1 cellular context compared by ENCODE assay signal in the genomic region with DNA sequence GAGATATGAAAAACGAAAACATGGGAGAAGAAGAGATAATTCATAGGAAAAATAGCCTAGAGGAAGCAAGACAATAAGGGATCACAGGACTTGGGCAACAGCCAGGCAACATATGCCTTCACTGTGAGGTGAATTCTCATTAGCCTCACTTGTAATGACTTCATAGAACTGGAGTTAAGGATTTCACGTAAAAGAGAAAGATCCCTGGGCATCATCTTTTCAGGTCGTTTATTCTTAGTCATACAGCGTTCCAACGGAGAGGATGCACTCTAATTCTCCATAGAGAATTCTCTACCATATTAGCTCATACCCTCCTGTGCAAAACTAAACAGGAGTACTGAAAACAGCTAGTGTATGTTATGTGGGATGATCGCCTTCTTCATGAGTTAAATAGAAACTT.
TF ChIP-seq lines count a peak whose summit lies in the region.

No MANE protein-coding gene starts in this region.

TF ChIP-seq in SK-N-SH, 30 proteins besides CTCF, POLR2A, EP300 and RAD21 (continued from another document):
- TF ChIP-seq RXRA (IDR thresholded peaks at IDR 0.05; ENCODE audit: borderline replicate concordance, low read depth) (no peak), RFX5 (IDR thresholded peaks at IDR 0.05; ENCODE audit: low read length) (no peak), FOSL2 (IDR thresholded peaks at IDR 0.05; ENCODE audit: borderline replicate concordance, low read depth) (no peak), TAF1 (IDR thresholded peaks at IDR 0.05; ENCODE audit: borderline replicate concordance, low read depth, low read length) (no peak), TCF12 (IDR thresholded peaks at IDR 0.05) (no peak), YY1 (IDR thresholded peaks at IDR 0.05; ENCODE audit: low read depth) (no peak), NFIC (IDR thresholded peaks at IDR 0.05; ENCODE audit: borderline replicate concordance) (no peak), CHD2 (IDR thresholded peaks at IDR 0.05; ENCODE audit: low read length, partially characterized antibody) (no peak), MXI1 (IDR thresholded peaks at IDR 0.05; ENCODE audit: low read depth, low read length) (no peak), SMC3 (IDR thresholded peaks at IDR 0.05; ENCODE audit: low read depth, low read length) (no peak), MEF2A (IDR thresholded peaks at IDR 0.05; ENCODE audit: borderline replicate concordance, low read depth) (no peak), RCOR1 (IDR thresholded peaks at IDR 0.05; ENCODE audit: low read length) (no peak), USF1 (IDR thresholded peaks at IDR 0.05; ENCODE audit: borderline replicate concordance, low read depth) (no peak), EZH2phosphoT487 (IDR thresholded peaks at IDR 0.05; ENCODE audit: borderline replicate concordance, low read depth) (no peak)
- TF ChIP-seq, protein P1, sequence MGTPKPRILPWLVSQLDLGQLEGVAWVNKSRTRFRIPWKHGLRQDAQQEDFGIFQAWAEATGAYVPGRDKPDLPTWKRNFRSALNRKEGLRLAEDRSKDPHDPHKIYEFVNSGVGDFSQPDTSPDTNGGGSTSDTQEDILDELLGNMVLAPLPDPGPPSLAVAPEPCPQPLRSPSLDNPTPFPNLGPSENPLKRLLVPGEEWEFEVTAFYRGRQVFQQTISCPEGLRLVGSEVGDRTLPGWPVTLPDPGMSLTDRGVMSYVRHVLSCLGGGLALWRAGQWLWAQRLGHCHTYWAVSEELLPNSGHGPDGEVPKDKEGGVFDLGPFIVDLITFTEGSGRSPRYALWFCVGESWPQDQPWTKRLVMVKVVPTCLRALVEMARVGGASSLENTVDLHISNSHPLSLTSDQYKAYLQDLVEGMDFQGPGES (IDR thresholded peaks at IDR 0.05; ENCODE audit: low read depth, low read length), result no peak
- TF ChIP-seq, protein P2, sequence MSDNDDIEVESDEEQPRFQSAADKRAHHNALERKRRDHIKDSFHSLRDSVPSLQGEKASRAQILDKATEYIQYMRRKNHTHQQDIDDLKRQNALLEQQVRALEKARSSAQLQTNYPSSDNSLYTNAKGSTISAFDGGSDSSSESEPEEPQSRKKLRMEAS (IDR thresholded peaks at IDR 0.05; ENCODE audit: low read depth), result no peak
